Comparison of ENCODE assay signal across 9 cellular contexts in genomic region chr20:37804584-37805566, GRCh38.
A peak's percentile ranks its signal among the peaks of the same experiment; 100 is the strongest.
DNase-seq lines count a peak whose midpoint lies in the region; ATAC-seq and TF ChIP-seq lines count a peak whose summit lies in the region.
"Had no signal": no experiment of that assay in that cellular context is flagged by ENCODE, and none has a peak within 500 bp of the region (broad histone marks: within the 10 kb centered on the region; RNA-seq: fewer than 3 reads in every experiment).

No MANE protein-coding gene starts in this region.

- CTCF ChIA-PET in activated CD4-positive, alpha-beta memory T cell treated with anti-CD3 and anti-CD28 coated beads for 36 hours (lab: Charles Lee): no interaction called here

- ATAC-seq in GM18520 (IDR thresholded peaks at IDR 0.05; ENCODE audit: unreplicated experiment) (peak; percentile 54), HG02588 (IDR thresholded peaks at IDR 0.05; ENCODE audit: unreplicated experiment) (peak; percentile 68), right lobe of liver (peak; percentile 12 to 47 (median 26))

- no peak overlapping the region for H3K27ac Mint-ChIP-seq in activated CD4-positive, alpha-beta memory T cell treated with anti-CD3 and anti-CD28 coated beads for 36 hours

- H3K9me3 Mint-ChIP-seq in activated CD4-positive, alpha-beta memory T cell treated with anti-CD3 and anti-CD28 coated beads for 36 hours: no peaks in the 10 kb centered on the region
- H3K9me3 Mint-ChIP-seq: neural crest cell had no signal

- no peak overlapping the region for H3K4me3 Mint-ChIP-seq in activated CD4-positive, alpha-beta memory T cell treated with anti-CD3 and anti-CD28 coated beads for 36 hours
- H3K4me3 Mint-ChIP-seq: neural crest cell had no signal

- H3K4me3 ChIP-seq in right lobe of liver (no peak overlapping the region), prostate gland (no peak overlapping the region)

- TF ChIP-seq POLR2A in right lobe of liver (IDR thresholded peaks at IDR 0.05): no peak
- TF ChIP-seq POLR2A in prostate gland (IDR thresholded peaks at IDR 0.05): no peak

- TF ChIP-seq CTCF in right lobe of liver (IDR thresholded peaks at IDR 0.05) (no peak), prostate gland (IDR thresholded peaks at IDR 0.05) (no peak)

- no peaks in the 10 kb centered on the region for H3K4me1 Mint-ChIP-seq in activated CD4-positive, alpha-beta memory T cell treated with anti-CD3 and anti-CD28 coated beads for 36 hours (ENCODE audit: low read depth)

- H3K27ac ChIP-seq in right lobe of liver: no peak overlapping the region
- H3K27ac ChIP-seq in prostate gland: no peak overlapping the region

- intact Hi-C loops in right lobe of liver (cut with DNase I): no loop called here
- intact Hi-C loops in prostate gland (cut with DNase I): no loop called here
- intact Hi-C loops in activated CD4-positive, alpha-beta memory T cell treated with anti-CD3 and anti-CD28 coated beads for 36 hours (cut with micrococcal nuclease): no loop called here

- peaks cover 0 to 20% (median 0%) of the 10 kb centered on the region in 4 donors for H3K36me3 ChIP-seq in right lobe of liver
- no peaks in the 10 kb centered on the region for H3K36me3 ChIP-seq in prostate gland

- no peaks in the 10 kb centered on the region for H3K9me3 ChIP-seq in right lobe of liver
- H3K9me3 ChIP-seq in prostate gland: no peaks in the 10 kb centered on the region

- POLR2A ChIA-PET in activated CD4-positive, alpha-beta memory T cell treated with anti-CD3 and anti-CD28 coated beads for 36 hours (lab: Charles Lee): no interaction called here

- peaks cover 48% of the 10 kb centered on the region for H3K36me3 Mint-ChIP-seq in activated CD4-positive, alpha-beta memory T cell treated with anti-CD3 and anti-CD28 coated beads for 36 hours

- 48% methylated on average over 10 of the region's 16 CpGs for WGBS in right lobe of liver (ENCODE audit: insufficient coverage, low coverage, low lambda C conversion rate, missing lambda C conversion rate)
- WGBS in prostate gland: 84% methylated on average over 16 of the region's 16 CpGs

- no peaks in the 10 kb centered on the region for H3K27me3 Mint-ChIP-seq in activated CD4-positive, alpha-beta memory T cell treated with anti-CD3 and anti-CD28 coated beads for 36 hours

- DNase-seq in NOMO-1 (lab: John Stamatoyannopoulos, UW; ENCODE audit: unreplicated experiment in 2 of 2) (peak; percentile 57 to 86), right lobe of liver (no peak), cortex of kidney (lab: John Stamatoyannopoulos, UW) (no peak), NCI-H1930 (lab: John Stamatoyannopoulos, UW) (no peak), prostate gland (ENCODE audit: low spot score) (no peak)
- DNase-seq in activated CD4-positive, alpha-beta memory T cell treated with anti-CD3 and anti-CD28 coated beads for 36 hours: no peak

- H3K4me1 ChIP-seq in right lobe of liver (peaks cover 0 to 17% (median 2%) of the 10 kb centered on the region in 4 donors), prostate gland (replicated peaks) (no peaks in the 10 kb centered on the region)

- no peaks in the 10 kb centered on the region for H3K27me3 ChIP-seq in right lobe of liver
- no peaks in the 10 kb centered on the region for H3K27me3 ChIP-seq in prostate gland (replicated peaks; ENCODE audit: insufficient read depth)

Comparison
In these comparisons a context has a peak if more than half of its experiments do, and no peak if none do; other contexts are left out.
1. DNase-seq: peak in NOMO-1 (2 of 2); none in right lobe of liver (0 of 3), cortex of kidney (single experiment), NCI-H1930 (0 of 2), prostate gland (single experiment) and activated CD4-positive, alpha-beta memory T cell treated with anti-CD3 and anti-CD28 coated beads for 36 hours (single experiment).
2. Peak in every context shown above with its lines, with median percentiles within 50 percentile points of each other: ATAC-seq.